Comparison of ENCODE assay signal across 1 cellular context in the genomic region with DNA sequence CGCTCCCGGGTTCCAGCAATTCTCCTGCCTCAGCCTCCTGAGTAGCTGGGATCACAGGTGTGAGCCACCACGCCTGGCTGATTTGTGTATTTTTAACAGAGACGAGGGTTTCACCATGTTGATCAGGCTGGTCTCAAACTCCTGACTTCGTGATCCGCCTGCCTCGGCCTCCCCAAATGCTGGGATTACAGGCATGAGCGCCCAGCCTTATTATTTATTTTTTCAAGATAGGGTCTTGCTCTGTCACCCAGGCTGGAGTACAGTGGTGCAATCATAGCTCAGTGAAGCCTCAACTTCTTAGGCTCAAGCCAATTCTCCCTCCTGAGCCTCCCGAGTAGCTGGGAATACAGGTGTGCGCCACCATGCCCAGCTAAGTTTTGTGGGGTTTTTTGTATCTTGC.
TF ChIP-seq lines count a peak whose summit lies in the region.

No MANE protein-coding gene starts in this region.

TF ChIP-seq in HepG2, 621 proteins besides CTCF, POLR2A, EP300 and RAD21:
- TF ChIP-seq ZNF737 (CRISPR knock-in tag; IDR thresholded peaks at IDR 0.05; ENCODE audit: borderline replicate concordance) = 0 out of 2 replicates have a peak, but pooled peaks have one; percentile 8
- peak; percentile 80 for TF ChIP-seq ZNF460 (CRISPR knock-in tag; IDR thresholded peaks at IDR 0.05; ENCODE audit: borderline replicate concordance)
